Comparison of ENCODE assay signal across 1 cellular context in the genomic region with DNA sequence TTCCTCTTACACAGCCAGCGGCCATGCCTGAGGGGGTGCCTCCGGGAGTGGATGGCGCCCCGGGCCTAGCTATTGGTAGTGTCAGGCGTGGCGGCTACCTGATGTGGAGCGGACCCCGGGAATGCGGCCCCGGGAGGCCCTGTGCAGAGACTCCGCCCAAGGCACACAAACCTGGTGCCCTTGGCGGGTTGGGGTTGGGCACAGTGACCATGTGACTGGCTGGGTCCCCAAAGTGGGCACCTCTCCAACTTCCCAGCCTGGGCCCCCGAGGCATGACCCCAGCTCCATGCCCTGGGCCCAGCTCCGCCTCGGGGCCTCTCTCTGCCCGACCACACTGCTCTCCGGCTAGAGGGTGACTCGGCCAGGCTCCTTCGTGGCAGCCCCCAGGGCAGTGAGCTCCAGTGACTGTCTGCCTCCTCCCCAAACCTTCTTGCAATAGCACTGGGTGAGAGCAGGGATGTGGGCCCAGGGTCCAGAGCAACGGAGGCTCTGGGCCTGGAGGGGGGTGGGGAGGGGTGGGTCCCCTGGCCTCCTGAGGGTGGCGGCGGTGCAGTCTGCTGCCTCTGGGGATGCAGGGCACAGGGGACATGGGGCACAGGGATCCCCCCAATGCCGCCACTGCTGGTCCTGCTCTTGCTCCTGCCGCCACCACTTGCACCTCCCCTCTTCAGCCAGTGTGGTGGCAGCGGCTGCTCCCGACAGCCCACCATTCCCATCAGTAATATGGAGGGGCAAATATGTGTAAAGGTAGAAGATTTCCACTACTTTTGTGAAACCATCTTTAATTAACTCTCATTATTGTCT.
TF ChIP-seq lines count a peak whose summit lies in the region.

No MANE protein-coding gene starts in this region.

TF ChIP-seq in HepG2, 621 proteins besides CTCF, POLR2A, EP300 and RAD21 (continued from another document):
- TF ChIP-seq, protein P1, sequence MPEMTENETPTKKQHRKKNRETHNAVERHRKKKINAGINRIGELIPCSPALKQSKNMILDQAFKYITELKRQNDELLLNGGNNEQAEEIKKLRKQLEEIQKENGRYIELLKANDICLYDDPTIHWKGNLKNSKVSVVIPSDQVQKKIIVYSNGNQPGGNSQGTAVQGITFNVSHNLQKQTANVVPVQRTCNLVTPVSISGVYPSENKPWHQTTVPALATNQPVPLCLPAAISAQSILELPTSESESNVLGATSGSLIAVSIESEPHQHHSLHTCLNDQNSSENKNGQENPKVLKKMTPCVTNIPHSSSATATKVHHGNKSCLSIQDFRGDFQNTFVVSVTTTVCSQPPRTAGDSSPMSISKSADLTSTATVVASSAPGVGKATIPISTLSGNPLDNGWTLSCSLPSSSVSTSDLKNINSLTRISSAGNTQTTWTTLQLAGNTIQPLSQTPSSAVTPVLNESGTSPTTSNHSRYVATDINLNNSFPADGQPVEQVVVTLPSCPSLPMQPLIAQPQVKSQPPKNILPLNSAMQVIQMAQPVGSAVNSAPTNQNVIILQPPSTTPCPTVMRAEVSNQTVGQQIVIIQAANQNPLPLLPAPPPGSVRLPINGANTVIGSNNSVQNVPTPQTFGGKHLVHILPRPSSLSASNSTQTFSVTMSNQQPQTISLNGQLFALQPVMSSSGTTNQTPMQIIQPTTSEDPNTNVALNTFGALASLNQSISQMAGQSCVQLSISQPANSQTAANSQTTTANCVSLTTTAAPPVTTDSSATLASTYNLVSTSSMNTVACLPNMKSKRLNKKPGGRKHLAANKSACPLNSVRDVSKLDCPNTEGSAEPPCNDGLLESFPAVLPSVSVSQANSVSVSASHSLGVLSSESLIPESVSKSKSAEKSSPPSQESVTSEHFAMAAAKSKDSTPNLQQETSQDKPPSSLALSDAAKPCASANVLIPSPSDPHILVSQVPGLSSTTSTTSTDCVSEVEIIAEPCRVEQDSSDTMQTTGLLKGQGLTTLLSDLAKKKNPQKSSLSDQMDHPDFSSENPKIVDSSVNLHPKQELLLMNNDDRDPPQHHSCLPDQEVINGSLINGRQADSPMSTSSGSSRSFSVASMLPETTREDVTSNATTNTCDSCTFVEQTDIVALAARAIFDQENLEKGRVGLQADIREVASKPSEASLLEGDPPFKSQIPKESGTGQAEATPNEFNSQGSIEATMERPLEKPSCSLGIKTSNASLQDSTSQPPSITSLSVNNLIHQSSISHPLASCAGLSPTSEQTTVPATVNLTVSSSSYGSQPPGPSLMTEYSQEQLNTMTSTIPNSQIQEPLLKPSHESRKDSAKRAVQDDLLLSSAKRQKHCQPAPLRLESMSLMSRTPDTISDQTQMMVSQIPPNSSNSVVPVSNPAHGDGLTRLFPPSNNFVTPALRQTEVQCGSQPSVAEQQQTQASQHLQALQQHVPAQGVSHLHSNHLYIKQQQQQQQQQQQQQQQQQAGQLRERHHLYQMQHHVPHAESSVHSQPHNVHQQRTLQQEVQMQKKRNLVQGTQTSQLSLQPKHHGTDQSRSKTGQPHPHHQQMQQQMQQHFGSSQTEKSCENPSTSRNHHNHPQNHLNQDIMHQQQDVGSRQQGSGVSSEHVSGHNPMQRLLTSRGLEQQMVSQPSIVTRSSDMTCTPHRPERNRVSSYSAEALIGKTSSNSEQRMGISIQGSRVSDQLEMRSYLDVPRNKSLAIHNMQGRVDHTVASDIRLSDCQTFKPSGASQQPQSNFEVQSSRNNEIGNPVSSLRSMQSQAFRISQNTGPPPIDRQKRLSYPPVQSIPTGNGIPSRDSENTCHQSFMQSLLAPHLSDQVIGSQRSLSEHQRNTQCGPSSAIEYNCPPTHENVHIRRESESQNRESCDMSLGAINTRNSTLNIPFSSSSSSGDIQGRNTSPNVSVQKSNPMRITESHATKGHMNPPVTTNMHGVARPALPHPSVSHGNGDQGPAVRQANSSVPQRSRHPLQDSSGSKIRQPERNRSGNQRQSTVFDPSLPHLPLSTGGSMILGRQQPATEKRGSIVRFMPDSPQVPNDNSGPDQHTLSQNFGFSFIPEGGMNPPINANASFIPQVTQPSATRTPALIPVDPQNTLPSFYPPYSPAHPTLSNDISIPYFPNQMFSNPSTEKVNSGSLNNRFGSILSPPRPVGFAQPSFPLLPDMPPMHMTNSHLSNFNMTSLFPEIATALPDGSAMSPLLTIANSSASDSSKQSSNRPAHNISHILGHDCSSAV (CRISPR knock-in tag; IDR thresholded peaks at IDR 0.05; ENCODE audit: borderline replicate concordance): no peak
- no peak for TF ChIP-seq ZNF367 (CRISPR knock-in tag; IDR thresholded peaks at IDR 0.05; ENCODE audit: borderline replicate concordance)
- TF ChIP-seq THAP11 (CRISPR knock-in tag; IDR thresholded peaks at IDR 0.05): no peak
- TF ChIP-seq NFYB (CRISPR knock-in tag; IDR thresholded peaks at IDR 0.05): no peak
- TF ChIP-seq ZNF33B (CRISPR knock-in tag; IDR thresholded peaks at IDR 0.05): no peak
- TF ChIP-seq SMAD1 (CRISPR knock-in tag; IDR thresholded peaks at IDR 0.05; ENCODE audit: borderline replicate concordance, low read depth): no peak
- TF ChIP-seq, protein P2, sequence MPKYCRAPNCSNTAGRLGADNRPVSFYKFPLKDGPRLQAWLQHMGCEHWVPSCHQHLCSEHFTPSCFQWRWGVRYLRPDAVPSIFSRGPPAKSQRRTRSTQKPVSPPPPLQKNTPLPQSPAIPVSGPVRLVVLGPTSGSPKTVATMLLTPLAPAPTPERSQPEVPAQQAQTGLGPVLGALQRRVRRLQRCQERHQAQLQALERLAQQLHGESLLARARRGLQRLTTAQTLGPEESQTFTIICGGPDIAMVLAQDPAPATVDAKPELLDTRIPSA (CRISPR knock-in tag; IDR thresholded peaks at IDR 0.05; ENCODE audit: borderline replicate concordance): no peak
